ENCODE assay signal across 17 cellular contexts in genomic region chr15:52778457-52778856, GRCh38. TPM values are rescaled to one million over a fixed set of nuclear protein-coding genes. Genes with fewer than 3 reads are reported as not detected.
A peak's percentile ranks its signal among the peaks of the same experiment; 100 is the strongest.
DNase-seq lines count a peak whose midpoint lies in the region; ATAC-seq and TF ChIP-seq lines count a peak whose summit lies in the region.
"Had no signal": no experiment of that assay in that cellular context is flagged by ENCODE, and none has a peak within 500 bp of the region (broad histone marks: within the 10 kb centered on the region; RNA-seq: fewer than 3 reads in every experiment).

No MANE protein-coding gene starts in this region.

- H3K9ac ChIP-seq in MM.1S (ENCODE audit: low read length) (no peak overlapping the region), neural cell (ENCODE audit: low read length) (no peak overlapping the region)
- H3K9ac ChIP-seq: BLaER1 had no signal

- H3K9me3 ChIP-seq in MM.1S (replicated peaks; ENCODE audit: insufficient read depth, low read length) (no peaks in the 10 kb centered on the region), neural cell (ENCODE audit: low read length) (peaks cover 5% of the 10 kb centered on the region)
- H3K9me3 ChIP-seq: HAP-1 had no signal

- H3K9me2 ChIP-seq in MM.1S (replicated peaks; ENCODE audit: insufficient read depth, low read length) (no peaks in the 10 kb centered on the region), neural cell (ENCODE audit: insufficient read depth, low read length) (no peaks in the 10 kb centered on the region)

- POLR2A ChIA-PET in WTC11 (lab: Charles Lee), result interaction anchor here (0.9 kb wide), 1 partner anchor 27 kb away, joined by 3 read pairs; no protein-coding TSS in a partner anchor

- H3K27me3 Mint-ChIP-seq in WTC11 (ENCODE audit: low read depth) (peaks cover 20% of the 10 kb centered on the region), Calu3 (ENCODE audit: unreplicated experiment) (peaks cover 27% of the 10 kb centered on the region)

- H3K4me3 ChIP-seq in MM.1S (ENCODE audit: low read length) (no peak overlapping the region), neural cell (ENCODE audit: low read length) (no peak overlapping the region)
- H3K4me3 ChIP-seq: BLaER1, HAP-1 had no signal

- peak; percentile 55 for DNase-seq in ELF-1 (ENCODE audit: low read depth, low spot score)
- DNase-seq in MM.1S, result peak; percentile 52
- no peak for DNase-seq in WTC11 (ENCODE audit: low spot score)
- no peak for DNase-seq in Calu3
- DNase-seq: 8988T, AML-193, DMS153, DND-41, GF-D8, GOT3, Karpas-422 had no signal

- H3K4me2 ChIP-seq in MM.1S (ENCODE audit: low read depth, low read length) (peak overlapping the region; percentile 14; the same call in 1 of the 2 replicates), neural cell (ENCODE audit: low read length) (no peak overlapping the region)
- H3K4me2 ChIP-seq: BLaER1 had no signal

- no peaks in the 10 kb centered on the region for H3K9me3 Mint-ChIP-seq in WTC11
- no peaks in the 10 kb centered on the region for H3K9me3 Mint-ChIP-seq in Calu3 (ENCODE audit: low read depth, unreplicated experiment)

- H4K20me1 ChIP-seq in MM.1S (ENCODE audit: insufficient read depth, low read length) (no peaks in the 10 kb centered on the region), neural cell (ENCODE audit: insufficient read depth) (no peaks in the 10 kb centered on the region)

- H3K79me2 ChIP-seq in MM.1S (ENCODE audit: low read length) (no peaks in the 10 kb centered on the region), neural cell (replicated peaks; ENCODE audit: insufficient read depth, low read length) (no peaks in the 10 kb centered on the region)

- H3K27ac ChIP-seq in MM.1S (ENCODE audit: low read length) (no peak overlapping the region), neural cell (ENCODE audit: low read length) (no peak overlapping the region)
- H3K27ac ChIP-seq: BLaER1 had no signal

- H3F3A ChIP-seq in MM.1S (ENCODE audit: insufficient read depth, low read length), result no peaks in the 10 kb centered on the region
- H3F3A ChIP-seq in neural cell (ENCODE audit: insufficient read depth, low read length, poor library complexity, severe bottlenecking), result no peaks in the 10 kb centered on the region

- H3K4me3 Mint-ChIP-seq in WTC11 (no peak overlapping the region), Calu3 (ENCODE audit: low read depth, unreplicated experiment) (no peak overlapping the region)

- H3K4me1 Mint-ChIP-seq in WTC11 (peaks cover 69% of the 10 kb centered on the region), Calu3 (ENCODE audit: low read depth, unreplicated experiment) (peaks cover 7% of the 10 kb centered on the region)

- H3K27ac Mint-ChIP-seq in WTC11, result peak overlapping the region; percentile 85
- no peak overlapping the region for H3K27ac Mint-ChIP-seq in Calu3 (ENCODE audit: unreplicated experiment)

- no TSS peak for BruUV-seq in Calu3 (replicated peaks; lab: Mats Ljungman, UMichigan)

- no peak for TF ChIP-seq EP300 in neural cell (conservative IDR thresholded peaks at IDR 0.05; ENCODE audit: poor library complexity, severe bottlenecking)

- peaks cover 14% of the 10 kb centered on the region for H3K4me1 ChIP-seq in MM.1S (ENCODE audit: low read length)
- H3K4me1 ChIP-seq: BLaER1, HAP-1 had no signal

- intact Hi-C loops in Calu3 (cut with micrococcal nuclease; ENCODE audit: unreplicated experiment), result no loop called here

- peak; percentile 48 for ATAC-seq in WTC11
- no peak for ATAC-seq in HG03432 (IDR thresholded peaks at IDR 0.05; ENCODE audit: unreplicated experiment)
- no peak for ATAC-seq in GM21723 (IDR thresholded peaks at IDR 0.05; ENCODE audit: unreplicated experiment)
- ATAC-seq: HepG2 had no signal

- no peak for TF ChIP-seq RAD21 in neural cell (conservative IDR thresholded peaks at IDR 0.05)

- CTCF ChIA-PET in WTC11 (lab: Charles Lee) (interaction anchor here (0.9 to 2.5 kb wide), 7 partner anchors 8 to 418 kb away, joined by 3 to 25 read pairs (median 6); no protein-coding TSS in a partner anchor), Calu3 (lab: Charles Lee) (no interaction called here)

- H2AFZ ChIP-seq in MM.1S (ENCODE audit: low read length), result no peak overlapping the region
- no peak overlapping the region for H2AFZ ChIP-seq in neural cell (ENCODE audit: low read depth, low read length)

- H3K36me3 Mint-ChIP-seq in WTC11 (peaks cover 31% of the 10 kb centered on the region), Calu3 (ENCODE audit: insufficient read depth, unreplicated experiment) (no peaks in the 10 kb centered on the region)

- H3K36me3 ChIP-seq in MM.1S (replicated peaks; ENCODE audit: insufficient read depth, low read length) (no peaks in the 10 kb centered on the region), neural cell (ENCODE audit: insufficient read depth, low read length) (no peaks in the 10 kb centered on the region)
- H3K36me3 ChIP-seq: BLaER1, HAP-1 had no signal

- TF ChIP-seq CTCF in MM.1S (IDR thresholded peaks at IDR 0.05; ENCODE audit: low read length), result no peak
- no peak for TF ChIP-seq CTCF in WTC11 (IDR thresholded peaks at IDR 0.05)
- TF ChIP-seq CTCF in neural cell (IDR thresholded peaks at IDR 0.05; ENCODE audit: poor library complexity, severe bottlenecking), result no peak
- no peak for TF ChIP-seq CTCF in Calu3 (IDR thresholded peaks at IDR 0.05; ENCODE audit: unreplicated experiment)

- H3K27me3 ChIP-seq in MM.1S (replicated peaks; ENCODE audit: insufficient read depth, low read length) (peaks cover 5% of the 10 kb centered on the region; the same call in 1 of the 2 replicates), neural cell (ENCODE audit: insufficient read depth, low read depth, low read length) (peaks cover 24% of the 10 kb centered on the region)

TF ChIP-seq in WTC11, 78 proteins besides CTCF, POLR2A, EP300 and RAD21:
- no peak for TF ChIP-seq CBFB (CRISPR knock-in tag; IDR thresholded peaks at IDR 0.05; ENCODE audit: low read depth)
- TF ChIP-seq FOXK1 (CRISPR knock-in tag; IDR thresholded peaks at IDR 0.05), result no peak
- TF ChIP-seq ZNF317 (CRISPR knock-in tag; IDR thresholded peaks at IDR 0.05; ENCODE audit: borderline replicate concordance, low read depth), result no peak
- no peak for TF ChIP-seq RORB (CRISPR knock-in tag; IDR thresholded peaks at IDR 0.05)
- TF ChIP-seq USF2 (CRISPR knock-in tag; IDR thresholded peaks at IDR 0.05), result peak; percentile 44; the same call in 1 of the 2 replicates
- TF ChIP-seq, protein P1, sequence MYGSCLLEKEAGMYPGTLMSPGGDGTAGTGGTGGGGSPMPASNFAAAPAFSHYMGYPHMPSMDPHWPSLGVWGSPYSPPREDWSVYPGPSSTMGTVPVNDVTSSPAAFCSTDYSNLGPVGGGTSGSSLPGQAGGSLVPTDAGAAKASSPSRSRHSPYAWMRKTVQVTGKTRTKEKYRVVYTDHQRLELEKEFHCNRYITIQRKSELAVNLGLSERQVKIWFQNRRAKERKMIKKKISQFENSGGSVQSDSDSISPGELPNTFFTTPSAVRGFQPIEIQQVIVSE (CRISPR knock-in tag; IDR thresholded peaks at IDR 0.05; ENCODE audit: borderline replicate concordance), result no peak

TF ChIP-seq in neural cell, 6 proteins besides CTCF, POLR2A, EP300 and RAD21:
- TF ChIP-seq POLR2AphosphoS5 (IDR thresholded peaks at IDR 0.05) (peak; percentile 36), SMC3 (conservative IDR thresholded peaks at IDR 0.05; ENCODE audit: poor library complexity) (no peak)

RNA-seq across cellular contexts. Expression of gene ONECUT1, which starts 11.7 kb away (rescaled TPM):
- total RNA-seq in WTC11 (2021) (33.8 to 39.3 TPM (median 35.9 TPM) in 3 replicates), Calu3 (2022) (0.91 and 1.1 TPM in 2 replicates)
- polyA plus RNA-seq in neural cell, result 1.2 and 3.4 TPM in 2 replicates
- polyA minus RNA-seq in neural cell, result 6.8 and 25.6 TPM in 2 replicates

Comparison
In these comparisons a context has a peak if more than half of its experiments do, and no peak if none do; other contexts are left out.
1. DNase-seq: peak in ELF-1 (single experiment) and MM.1S (single experiment); none in WTC11 (single experiment) and Calu3 (single experiment).
2. RNA of gene ONECUT1, which starts 11.7 kb away (total RNA-seq): 33.8 to 39.3 TPM in WTC11; 0.91 to 1.1 TPM in Calu3; every median in the first group is over 10 times any median in the second.